Comparison of ENCODE assay signal across 8 cellular contexts in genomic region chr1:187073035-187073560, GRCh38.
DNase-seq lines count a peak whose midpoint lies in the region; ATAC-seq and TF ChIP-seq lines count a peak whose summit lies in the region.
"Not testable (repeated sequence)": the region's sequence is repeated elsewhere in the genome, so short reads cannot be mapped to it uniquely, and the experiment has no call there.

No MANE protein-coding gene starts in this region.

- H3K9me3 Mint-ChIP-seq in CD14-positive monocyte: peaks cover 5 to 18% (median 13%) of the 10 kb centered on the region in 7 donors
- H3K9me3 Mint-ChIP-seq in activated B cell treated with CpG ODN at 0.5 μM for 24 hours; activated naive CD4-positive, alpha-beta T cell treated with anti-CD3 and anti-CD28 coated beads, Interleukin-2, amount 50 U/mL, for 24 hours: not testable (repeated sequence)
- H3K9me3 Mint-ChIP-seq in immature natural killer cell: peaks cover 0 to 22% (median 5%) of the 10 kb centered on the region in 6 donors

- H3K27me3 Mint-ChIP-seq in CD14-positive monocyte (ENCODE audit: low read depth in 3 of 3); activated B cell treated with CpG ODN at 0.5 μM for 24 hours; activated naive CD4-positive, alpha-beta T cell treated with anti-CD3 and anti-CD28 coated beads, Interleukin-2, amount 50 U/mL, for 24 hours; immature natural killer cell (ENCODE audit: low read depth in 3 of 3): not testable (repeated sequence)

- H3K27ac Mint-ChIP-seq in CD14-positive monocyte (peak overlapping the region in 1 of 7 donors; percentile 41), activated B cell treated with CpG ODN at 0.5 μM for 24 hours (peak overlapping the region; percentile 27), immature natural killer cell (peak overlapping the region; percentile 76 to 90 (median 86))
- peak overlapping the region; percentile 91 for H3K27ac Mint-ChIP-seq in activated naive CD4-positive, alpha-beta T cell treated with anti-CD3 and anti-CD28 coated beads, Interleukin-2, amount 50 U/mL, for 24 hours

- peak; percentile 29 for ATAC-seq in GM18870 (IDR thresholded peaks at IDR 0.05; ENCODE audit: unreplicated experiment)
- ATAC-seq in activated B cell treated with CpG ODN at 0.5 μM for 24 hours (ENCODE audit: low read depth): not testable (repeated sequence)

- H3K4me3 Mint-ChIP-seq in CD14-positive monocyte: peak overlapping the region; percentile 71 to 91
- peak overlapping the region; percentile 84 for H3K4me3 Mint-ChIP-seq in activated B cell treated with CpG ODN at 0.5 μM for 24 hours
- peak overlapping the region; percentile 93 for H3K4me3 Mint-ChIP-seq in activated naive CD4-positive, alpha-beta T cell treated with anti-CD3 and anti-CD28 coated beads, Interleukin-2, amount 50 U/mL, for 24 hours
- peak overlapping the region; percentile 91 to 94 (median 93) for H3K4me3 Mint-ChIP-seq in immature natural killer cell

- CTCF ChIA-PET in activated B cell treated with CpG ODN at 0.5 μM for 24 hours (lab: Charles Lee): interaction anchor here (1.9 kb wide), 1 partner anchor 18 kb away, joined by 5 read pairs; no protein-coding TSS in a partner anchor

- intact Hi-C loops in CD14-positive monocyte (cut with micrococcal nuclease); activated B cell treated with CpG ODN at 0.5 μM for 24 hours (cut with micrococcal nuclease): not testable (repeated sequence)

- not testable (repeated sequence) for DNase-seq in CD14-positive monocyte (ENCODE audit: low spot score); activated B cell treated with CpG ODN at 0.5 μM for 24 hours
- DNase-seq in GOT3 (lab: John Stamatoyannopoulos, UW) (peak; percentile 84), HT1080 (ENCODE audit: low read depth) (peak; percentile 62), immature natural killer cell (peak; percentile 4 to 22 (median 9))
- peak; percentile 23 for DNase-seq in stimulated activated CD8-positive, alpha-beta memory T cell treated with anti-CD3 and anti-CD28 coated beads, Interleukin-4, amount 100 ng/mL, for 48 hours

- TF ChIP-seq CTCF in CD14-positive monocyte (IDR thresholded peaks at IDR 0.05); activated B cell treated with CpG ODN at 0.5 μM for 24 hours (IDR thresholded peaks at IDR 0.05): not testable (repeated sequence)

- H3K4me1 Mint-ChIP-seq in CD14-positive monocyte; activated B cell treated with CpG ODN at 0.5 μM for 24 hours; activated naive CD4-positive, alpha-beta T cell treated with anti-CD3 and anti-CD28 coated beads, Interleukin-2, amount 50 U/mL, for 24 hours: not testable (repeated sequence)
- H3K4me1 Mint-ChIP-seq in immature natural killer cell: peaks cover 11 to 17% of the 10 kb centered on the region in 2 donors

- not testable (repeated sequence) for H3K36me3 Mint-ChIP-seq in CD14-positive monocyte; activated B cell treated with CpG ODN at 0.5 μM for 24 hours (ENCODE audit: low read depth); activated naive CD4-positive, alpha-beta T cell treated with anti-CD3 and anti-CD28 coated beads, Interleukin-2, amount 50 U/mL, for 24 hours; immature natural killer cell

- POLR2A ChIA-PET in activated B cell treated with CpG ODN at 0.5 μM for 24 hours (lab: Charles Lee): not testable (repeated sequence)
